Comparison of ENCODE assay signal across 15 cellular contexts in genomic region chr22:46002757-46003270, GRCh38. TPM values are rescaled to one million over a fixed set of nuclear protein-coding genes. Genes with fewer than 3 reads are reported as not detected.
DNase-seq lines count a peak whose midpoint lies in the region; ATAC-seq and TF ChIP-seq lines count a peak whose summit lies in the region.
"Had no signal": no experiment of that assay in that cellular context is flagged by ENCODE, and none has a peak within 500 bp of the region (broad histone marks: within the 10 kb centered on the region; RNA-seq: fewer than 3 reads in every experiment).

No MANE protein-coding gene starts in this region.

- H3K36me3 ChIP-seq in Panc1 (ENCODE audit: control insufficient read depth, insufficient read depth, low read length) (no peaks in the 10 kb centered on the region), skeletal muscle satellite cell (ENCODE audit: insufficient read depth, low read length) (no peaks in the 10 kb centered on the region), endodermal cell (ENCODE audit: control insufficient read depth, insufficient read depth, low read length) (no peaks in the 10 kb centered on the region)
- H3K36me3 ChIP-seq: cardiac muscle cell had no signal

- no peaks in the 10 kb centered on the region for H3K27me3 Mint-ChIP-seq in endodermal cell (ENCODE audit: insufficient read depth)

- no peaks in the 10 kb centered on the region for H3K9me3 Mint-ChIP-seq in endodermal cell
- H3K9me3 Mint-ChIP-seq: activated T-helper 17 cell treated with anti-CD3 and anti-CD28 coated beads, Interleukin-2, amount 50 U/mL, for 72 hours; neural crest cell; stimulated activated naive B cell treated with anti-CD40 and anti-IgM and Interleukin-4, amounts not matched to agents 10 μg/mL and 1 μg/mL and 100 μg/mL, for 72 hours had no signal

- CTCF ChIA-PET in Panc1 (lab: Charles Lee): no interaction called here

- no TSS peak for BruUV-seq in Panc1 (replicated peaks; lab: Mats Ljungman, UMichigan)

- H3K9me3 ChIP-seq in Panc1 (ENCODE audit: control insufficient read depth, insufficient read depth, low read depth, low read length) (no peaks in the 10 kb centered on the region), skeletal muscle satellite cell (replicated peaks; ENCODE audit: low read length) (no peaks in the 10 kb centered on the region), endodermal cell (ENCODE audit: control insufficient read depth, low read length) (no peaks in the 10 kb centered on the region)

- H3K27ac ChIP-seq in Panc1 (ENCODE audit: low read length) (peak overlapping the region; percentile 44), endodermal cell (ENCODE audit: low read depth, low read length) (no peak overlapping the region)
- H3K27ac ChIP-seq: cardiac muscle cell had no signal

- intact Hi-C loops in Panc1 (cut with micrococcal nuclease; ENCODE audit: unreplicated experiment): no loop called here

- POLR2A ChIA-PET in Panc1 (lab: Charles Lee): no interaction called here

- H3K4me1 Mint-ChIP-seq in endodermal cell: peaks cover 7% of the 10 kb centered on the region
- H3K4me1 Mint-ChIP-seq: activated T-helper 17 cell treated with anti-CD3 and anti-CD28 coated beads, Interleukin-2, amount 50 U/mL, for 72 hours; neural crest cell had no signal

- peak overlapping the region; percentile 18 for H3K4me2 ChIP-seq in skeletal muscle satellite cell (ENCODE audit: low read length)

- ATAC-seq in Panc1: no peak
- no peak for ATAC-seq in GM21447 (IDR thresholded peaks at IDR 0.05; ENCODE audit: unreplicated experiment)
- ATAC-seq: activated T-helper 17 cell treated with anti-CD3 and anti-CD28 coated beads, Interleukin-2, amount 50 U/mL, for 72 hours; esophagus mucosa; stimulated activated naive B cell treated with anti-CD40 and anti-IgM and Interleukin-4, amounts not matched to agents 10 μg/mL and 1 μg/mL and 100 μg/mL, for 72 hours had no signal

- no peaks in the 10 kb centered on the region for H3K27me3 ChIP-seq in Panc1 (ENCODE audit: control insufficient read depth, insufficient read depth, low read length)
- H3K27me3 ChIP-seq in skeletal muscle satellite cell (ENCODE audit: control insufficient read depth, insufficient read depth, low read length): no peaks in the 10 kb centered on the region
- no peaks in the 10 kb centered on the region for H3K27me3 ChIP-seq in endodermal cell (ENCODE audit: control insufficient read depth, insufficient read depth, low read length, poor library complexity, severe bottlenecking)

- H3K36me3 Mint-ChIP-seq in endodermal cell (ENCODE audit: low read depth): no peaks in the 10 kb centered on the region
- H3K36me3 Mint-ChIP-seq: stimulated activated naive B cell treated with anti-CD40 and anti-IgM and Interleukin-4, amounts not matched to agents 10 μg/mL and 1 μg/mL and 100 μg/mL, for 72 hours had no signal

- H3K4me1 ChIP-seq in Panc1 (ENCODE audit: control insufficient read depth, insufficient read depth, low read length) (peaks cover 22% of the 10 kb centered on the region), skeletal muscle satellite cell (ENCODE audit: control insufficient read depth, insufficient read depth, low read length) (peaks cover 71% of the 10 kb centered on the region), endodermal cell (ENCODE audit: control insufficient read depth, insufficient read depth, low read length) (no peaks in the 10 kb centered on the region)

- no peak overlapping the region for H3K4me3 ChIP-seq in Panc1 (ENCODE audit: low read depth in 2 of 2, low read length in 2 of 2)
- H3K4me3 ChIP-seq in fibroblast of villous mesenchyme (ENCODE audit: low read depth, low read length): no peak overlapping the region
- H3K4me3 ChIP-seq in skeletal muscle satellite cell (ENCODE audit: low read length): no peak overlapping the region
- H3K4me3 ChIP-seq in endodermal cell (ENCODE audit: low read length): no peak overlapping the region
- H3K4me3 ChIP-seq: cardiac muscle cell had no signal

- peak; percentile 72 for DNase-seq in GM04503 (ENCODE audit: low read depth)
- DNase-seq in Panc1 (ENCODE audit: low read depth, low spot score): no peak
- peak; percentile 73 for DNase-seq in fibroblast of villous mesenchyme (ENCODE audit: low read depth)
- DNase-seq in pons (ENCODE audit: low spot score): no peak
- no peak for DNase-seq in endodermal cell
- DNase-seq: activated CD4-positive, alpha-beta T cell treated with anti-CD3 and anti-CD28 coated beads for 4 hours; DND-41; NCI-H1048; stimulated activated naive B cell treated with anti-CD40 and anti-IgM and Interleukin-4, amounts not matched to agents 10 μg/mL and 1 μg/mL and 100 μg/mL, for 72 hours had no signal

- no peak overlapping the region for H3K4me3 Mint-ChIP-seq in endodermal cell
- H3K4me3 Mint-ChIP-seq: activated T-helper 17 cell treated with anti-CD3 and anti-CD28 coated beads, Interleukin-2, amount 50 U/mL, for 72 hours; neural crest cell; stimulated activated naive B cell treated with anti-CD40 and anti-IgM and Interleukin-4, amounts not matched to agents 10 μg/mL and 1 μg/mL and 100 μg/mL, for 72 hours had no signal

- TF ChIP-seq CTCF in Panc1 (IDR thresholded peaks at IDR 0.05): no peak
- no peak for TF ChIP-seq CTCF in fibroblast of villous mesenchyme (IDR thresholded peaks at IDR 0.05; ENCODE audit: insufficient read depth, low read depth, low read length)
- no peak for TF ChIP-seq CTCF in endodermal cell (conservative IDR thresholded peaks at IDR 0.05)

- in situ Hi-C loops in Panc1 (cut with HindIII; ENCODE audit: low pct_unique_long_range_greater_than_20kb, low sequenced_read_pairs): loop anchor here (25.0 kb wide), 1 partner anchor 309 kb away; no protein-coding TSS in a partner anchor

- peak overlapping the region; percentile 58 for H3K9ac ChIP-seq in skeletal muscle satellite cell (ENCODE audit: low read depth, low read length)
- no peak overlapping the region for H3K9ac ChIP-seq in endodermal cell (ENCODE audit: extremely low read depth, low read length, poor library complexity, severe bottlenecking)

- H3K27ac Mint-ChIP-seq in endodermal cell: no peak overlapping the region
- H3K27ac Mint-ChIP-seq: activated T-helper 17 cell treated with anti-CD3 and anti-CD28 coated beads, Interleukin-2, amount 50 U/mL, for 72 hours; stimulated activated naive B cell treated with anti-CD40 and anti-IgM and Interleukin-4, amounts not matched to agents 10 μg/mL and 1 μg/mL and 100 μg/mL, for 72 hours had no signal

- WGBS in endodermal cell (ENCODE audit: insufficient coverage in 1 of 2, insufficient read length in 1 of 2), 2 experiments: 83 to 91% methylated on average over 2 to 8 of the region's 8 CpGs

RNA-seq across cellular contexts. Expression of gene WNT7B, which starts 25.9 kb away (rescaled TPM):
- total RNA-seq in Panc1 (2021; ENCODE audit: unreplicated experiment): 52.1 TPM
- polyA plus RNA-seq in Panc1 (2012; ENCODE audit: insufficient read length): 46.4 TPM
- under 0.01 and 0.64 TPM in 2 replicates for total RNA-seq in fibroblast of villous mesenchyme
- total RNA-seq in skeletal muscle satellite cell (2012; rRNA removed): not detected in 2 replicates
- not detected for total RNA-seq in endodermal cell
- polyA plus RNA-seq in endodermal cell (2013, experiment 1 of 2): 15.0 TPM
- 12.3 TPM for polyA plus RNA-seq in endodermal cell (2013, experiment 2 of 2)
- total RNA-seq: activated T-helper 17 cell treated with anti-CD3 and anti-CD28 coated beads, Interleukin-2, amount 50 U/mL, for 72 hours; cardiac muscle cell had no signal
- polyA plus RNA-seq: cardiac muscle cell had no signal

Comparison
In these comparisons a context has a peak if more than half of its experiments do, and no peak if none do; other contexts are left out.
1. DNase-seq: peak in GM04503 (single experiment) and fibroblast of villous mesenchyme (single experiment); none in Panc1 (single experiment), pons (single experiment) and endodermal cell (single experiment).
2. RNA of gene WNT7B, which starts 25.9 kb away (total RNA-seq): 52.1 TPM in Panc1 (single experiment); not detected in endodermal cell and under 0.01 to 0.64 TPM in fibroblast of villous mesenchyme; every median in the first group is over 10 times any median in the second.